Comparison of ENCODE assay signal across 20 cellular contexts in the genomic region with DNA sequence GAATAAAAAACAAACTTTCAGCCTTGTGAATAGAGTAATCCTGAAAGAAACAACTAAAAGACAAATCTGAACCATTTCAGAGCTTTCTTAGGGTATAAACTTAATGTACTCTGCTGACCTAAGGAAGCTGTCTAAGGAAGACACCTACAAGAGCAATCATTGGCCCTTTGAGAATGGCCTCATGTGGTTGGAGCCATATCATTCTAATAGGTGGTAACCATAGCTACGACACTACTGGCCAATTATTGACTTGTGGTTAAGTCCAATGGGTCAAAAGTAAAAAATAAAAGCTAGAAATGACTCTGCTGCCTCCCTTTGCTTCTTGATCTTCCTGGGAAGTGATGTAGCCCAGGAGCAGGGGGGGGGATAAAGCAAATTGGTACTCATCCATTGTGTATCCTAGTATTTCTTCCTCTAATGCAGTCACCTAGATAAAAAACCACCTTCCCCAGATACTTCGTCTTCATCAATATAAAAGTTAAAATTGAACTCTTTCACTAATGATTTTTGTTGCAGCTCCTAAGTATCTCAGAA.
DNase-seq lines count a peak whose midpoint lies in the region; ATAC-seq and FAIRE-seq lines count a peak whose summit lies in the region.
"Had no signal": no experiment of that assay in that cellular context is flagged by ENCODE, and none has a peak within 500 bp of the region (broad histone marks: within the 10 kb centered on the region; RNA-seq: fewer than 3 reads in every experiment).

No MANE protein-coding gene starts in this region.

- ATAC-seq in GM18520 (IDR thresholded peaks at IDR 0.05; ENCODE audit: unreplicated experiment) = peak; percentile 83
- peak; percentile 70 for ATAC-seq in GM19468 (IDR thresholded peaks at IDR 0.05; ENCODE audit: extremely low read depth, unreplicated experiment)
- peak; percentile 45 for ATAC-seq in HG02884 (IDR thresholded peaks at IDR 0.05; ENCODE audit: unreplicated experiment)
- peak; percentile 85 for ATAC-seq in HG03460 (IDR thresholded peaks at IDR 0.05; ENCODE audit: unreplicated experiment)
- ATAC-seq: left ventricle myocardium superior had no signal

- DNase-seq in SKM-1 treated with dmso at 0.1 percent for 144 hours (lab: John Stamatoyannopoulos, UW; ENCODE audit: unreplicated experiment) = no peak
- no peak for DNase-seq in HuH-7 (ENCODE audit: low spot score)
- no peak for DNase-seq in HPDE6-E6E7 (ENCODE audit: extremely low spot score)
- DNase-seq in RCC 7860 (ENCODE audit: low spot score) = no peak
- DNase-seq: activated CD4-positive, alpha-beta T cell treated with anti-CD3 and anti-CD28 coated beads, Interleukin-2, amount 50 U/mL, for 4 hours; activated naive CD8-positive, alpha-beta T cell treated with anti-CD3 and anti-CD28 coated beads for 36 hours; activated T-cell treated with anti-CD3 and anti-CD28 coated beads, Interleukin-2, amount 50 U/mL, for 48 hours; brain microvascular endothelial cell; left ventricle myocardium superior; MM.1S; NCI-H2107; NCI-H526 treated with DMSO at 0.1 percent for 48 hours; ovary; PC-9; substantia nigra had no signal

- FAIRE-seq in RCC 7860 (lab: Jason Lieb, UNC) = no peak
- FAIRE-seq: H54 had no signal
